34 cellular contexts compared by ENCODE assay signal in the genomic region with DNA sequence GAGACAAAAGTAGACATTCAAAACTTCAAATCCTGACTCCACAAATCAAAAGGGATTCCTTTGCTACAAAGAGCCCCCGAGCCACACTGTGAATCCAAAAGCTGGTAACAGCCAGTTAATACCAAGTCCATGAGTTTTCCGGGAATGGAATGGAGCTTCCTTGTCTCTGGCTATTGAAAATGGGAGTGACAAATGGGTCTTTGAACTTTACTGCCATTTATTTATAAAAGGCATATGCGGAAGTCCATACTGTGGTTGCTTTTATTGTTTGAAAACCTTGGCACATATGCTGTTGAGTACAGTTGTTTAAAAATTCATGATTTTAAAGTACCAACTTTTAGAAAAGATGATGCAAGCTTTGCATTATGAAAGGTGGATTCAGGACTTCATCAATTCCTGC.
"Had no signal": no experiment of that assay in that cellular context is flagged by ENCODE, and none has a peak within 500 bp of the region (broad histone marks: within the 10 kb centered on the region; RNA-seq: fewer than 3 reads in every experiment).

No MANE protein-coding gene starts in this region.

- H3K9me3 ChIP-seq: adrenal gland, ascending aorta, body of pancreas, breast epithelium had no signal

- FAIRE-seq: astrocyte, bronchial epithelial cell had no signal

- H3K27ac ChIP-seq: adrenal gland, ascending aorta, body of pancreas, brain microvascular endothelial cell, breast epithelium, cardiac muscle cell had no signal

- ATAC-seq: activated naive CD4-positive, alpha-beta T cell treated with anti-CD3 and anti-CD28 coated beads, Interleukin-2, amount 50 U/mL, for 72 hours; activated naive CD8-positive, alpha-beta T cell treated with anti-CD3 and anti-CD28 coated beads, Interleukin-2, amount 50 U/mL, for 24 hours; activated T-cell treated with anti-CD3 and anti-CD28 coated beads, Interleukin-2, amount 50 U/mL, for 4 hours; activated T-cell treated with anti-CD3 and anti-CD28 coated beads, Interleukin-2, amount 50 U/mL, for 72 hours; activated T-helper 17 cell treated with anti-CD3 and anti-CD28 coated beads, Interleukin-2, amount 50 U/mL, for 72 hours; body of pancreas had no signal

- DNase-seq: activated effector memory CD4-positive, alpha-beta T cell treated with anti-CD3 and anti-CD28 coated beads, Interleukin-2, amount 50 U/mL, for 16 hours; activated effector memory CD4-positive, alpha-beta T cell treated with Interleukin-2 at 50 U/mL for 16 hours; activated gamma-delta T cell; activated gamma-delta T cell treated with Interleukin-2 at 50 U/mL for 16 hours; activated naive CD4-positive, alpha-beta T cell; activated naive CD4-positive, alpha-beta T cell treated with anti-CD3 and anti-CD28 coated beads for 36 hours; activated naive CD4-positive, alpha-beta T cell treated with anti-CD3 and anti-CD28 coated beads, Interleukin-2, amount 10 ng/mL, durations not matched to agents 7 days and 5 days; activated naive CD4-positive, alpha-beta T cell treated with anti-CD3 and anti-CD28 coated beads, Interleukin-2, amount 50 U/mL, for 16 hours; activated naive CD4-positive, alpha-beta T cell treated with Interleukin-2 at 50 U/mL for 16 hours; activated naive CD8-positive, alpha-beta T cell treated with anti-CD3 and anti-CD28 coated beads for 36 hours; activated naive CD8-positive, alpha-beta T cell treated with anti-CD3 and anti-CD28 coated beads, Interleukin-2, amount 10 ng/mL, durations not matched to agents 7 days and 5 days; activated naive CD8-positive, alpha-beta T cell treated with anti-CD3 and anti-CD28 coated beads, Interleukin-2, amount 50 U/mL, for 24 hours; activated T-cell treated with anti-CD3 and anti-CD28 coated beads, Interleukin-2, amount 50 U/mL, for 1 hour; activated T-cell treated with anti-CD3 and anti-CD28 coated beads, Interleukin-2, amount 50 U/mL, for 24 hours; activated T-cell treated with anti-CD3 and anti-CD28 coated beads, Interleukin-2, amount 50 U/mL, for 4 hours; activated T-cell treated with anti-CD3 and anti-CD28 coated beads, Interleukin-2, amount 50 U/mL, for 48 hours; activated T-cell treated with anti-CD3 and anti-CD28 coated beads, Interleukin-2, amount 50 U/mL, for 72 hours; adrenal gland; amniotic stem cell; amygdala; anterior cingulate cortex; aorta; body of pancreas; brain microvascular endothelial cell; caudate nucleus; central memory CD4-positive, alpha-beta T cell; cerebellar nuclear complex had no signal

- H3K36me3 ChIP-seq: adrenal gland, ascending aorta, brain microvascular endothelial cell, breast epithelium, cardiac muscle cell had no signal

- H3K27me3 ChIP-seq: adrenal gland, ascending aorta, body of pancreas, brain microvascular endothelial cell, breast epithelium, cardiac muscle cell had no signal

- H3K4me1 ChIP-seq: adrenal gland, ascending aorta, body of pancreas, breast epithelium had no signal

- H3K4me3 ChIP-seq: adrenal gland, ascending aorta, body of pancreas, breast epithelium, cardiac muscle cell had no signal
